8 cellular contexts compared by ENCODE assay signal in the genomic region with DNA sequence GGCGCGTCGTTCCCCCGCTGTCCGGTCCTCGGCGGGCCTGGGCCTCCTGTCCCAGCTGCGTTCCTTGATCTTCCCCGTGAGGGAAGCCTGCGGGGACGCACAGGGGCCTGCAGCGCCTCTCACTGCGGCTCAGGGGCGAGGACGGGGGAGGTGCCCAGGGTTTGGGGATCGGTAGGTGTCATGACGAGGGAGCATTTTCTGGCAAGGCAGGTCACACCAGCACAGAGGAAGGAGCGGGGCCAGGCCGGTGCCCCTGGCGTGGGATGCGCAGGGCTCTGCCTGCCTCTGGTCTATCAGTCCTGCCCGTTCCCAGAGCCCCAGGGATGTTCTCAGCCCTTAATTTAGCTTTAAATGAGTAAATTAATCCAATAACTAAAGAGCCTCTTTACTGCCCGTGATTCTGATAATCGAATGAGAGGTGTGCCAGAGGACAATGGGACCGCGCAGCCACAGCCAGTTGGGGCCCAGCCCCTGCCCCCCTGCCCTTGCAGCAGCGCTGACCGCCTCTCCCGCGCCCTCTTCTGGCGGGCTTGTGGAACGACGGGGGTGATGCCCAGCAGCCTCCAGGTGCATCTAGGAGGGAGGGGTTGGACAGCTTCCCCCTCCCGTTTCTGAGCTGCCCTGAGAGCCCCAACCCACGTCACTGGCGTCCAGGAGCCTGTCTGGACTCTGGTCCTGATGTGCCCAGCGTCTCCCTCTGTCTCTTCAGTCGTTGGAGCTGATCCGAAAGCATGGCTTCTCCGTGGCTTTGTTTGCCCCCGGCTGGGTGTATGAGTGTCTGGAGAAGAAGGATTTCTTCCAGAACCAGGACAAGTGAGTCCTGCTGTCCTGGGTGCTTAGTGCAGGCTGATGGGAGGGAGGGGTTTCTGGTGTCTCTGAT. TPM values are rescaled to one million over a fixed set of nuclear protein-coding genes. Genes with fewer than 3 reads are reported as not detected.
DNase-seq lines count a peak whose midpoint lies in the region; ATAC-seq and TF ChIP-seq lines count a peak whose summit lies in the region.

No MANE protein-coding gene starts in this region.

- H3K27me3 ChIP-seq in H7 (ENCODE audit: control insufficient read depth, insufficient read depth, low read length) (no peaks in the 10 kb centered on the region), adrenal gland (no peaks in the 10 kb centered on the region), iPS DF 6.9 (ENCODE audit: control insufficient read depth, insufficient read depth, low read length) (no peaks in the 10 kb centered on the region)

- in situ Hi-C loops in SK-MEL-5 (cut with HindIII; ENCODE audit: low pct_unique_long_range_greater_than_20kb, low sequenced_read_pairs): no loop called here

- no peaks in the 10 kb centered on the region for H3K4me1 ChIP-seq in adrenal gland (replicated peaks in 1 of 2)
- no peaks in the 10 kb centered on the region for H3K4me1 ChIP-seq in iPS DF 6.9 (ENCODE audit: control insufficient read depth, insufficient read depth, low read length)

- peaks cover 9% of the 10 kb centered on the region for H3K36me3 ChIP-seq in H7 (replicated peaks; ENCODE audit: control insufficient read depth, insufficient read depth, low read length)
- peaks cover 0 to 71% of the 10 kb centered on the region in 2 donors for H3K36me3 ChIP-seq in adrenal gland (replicated peaks in 1 of 2)
- H3K36me3 ChIP-seq in iPS DF 6.9 (ENCODE audit: control insufficient read depth, insufficient read depth, low read length): peaks cover 26% of the 10 kb centered on the region

- H3K27ac ChIP-seq in adrenal gland (peak overlapping the region in 1 of 5 donors; percentile 23), iPS DF 6.9 (ENCODE audit: low read length) (no peak overlapping the region)

- TF ChIP-seq CTCF in adrenal gland (IDR thresholded peaks at IDR 0.05): peak; percentile 67 to 82 (median 76)

- 62 to 83% (median 65%) methylated on average over 30 to 41 of the region's 41 CpGs for WGBS in adrenal gland, 4 donors
- no CpG with 5 or more reads among the region's 41 CpGs for WGBS in iPS DF 6.9 (ENCODE audit: insufficient coverage, insufficient read length)

- no peak for TF ChIP-seq POLR2A in adrenal gland (IDR thresholded peaks at IDR 0.05)

- DNase-seq in AML-193 (lab: John Stamatoyannopoulos, UW): peak; percentile 16 to 20
- DNase-seq in H7: peak; percentile 99
- peak; percentile 79 for DNase-seq in SK-MEL-5 (ENCODE audit: low read depth, low spot score)
- peak in 6 of 7 donors; percentile 48 to 88 (median 56) for DNase-seq in adrenal gland
- peak; percentile 35 for DNase-seq in iPS DF 6.9 (ENCODE audit: low read depth, low spot score)
- DNase-seq in stimulated activated CD4-positive, alpha-beta T cell treated with anti-CD3 and anti-CD28 coated beads, Interleukin-4, amount 100 ng/mL, for 24 hours: peak; percentile 55

- H3K9me3 ChIP-seq in adrenal gland (replicated peaks in 1 of 3) (no peaks in the 10 kb centered on the region), iPS DF 6.9 (ENCODE audit: control insufficient read depth, insufficient read depth, low read length) (no peaks in the 10 kb centered on the region)

- intact Hi-C loops in adrenal gland (cut with DNase I): loop anchor here in 1 of 2 donors (5.0 kb wide), 1 partner anchor 35 kb away; no protein-coding TSS in a partner anchor

- H3K4me3 ChIP-seq in H7 (ENCODE audit: insufficient read depth, low read depth, low read length) (no peak overlapping the region), adrenal gland (no peak overlapping the region), iPS DF 6.9 (ENCODE audit: low read length) (no peak overlapping the region)

- ATAC-seq in GM18511 (IDR thresholded peaks at IDR 0.05; ENCODE audit: unreplicated experiment) (no peak), GM18873 (IDR thresholded peaks at IDR 0.05; ENCODE audit: low FRiP score, unreplicated experiment) (no peak)

RNA-seq across cellular contexts. Expression of a gene that starts 7.9 kb away (rescaled TPM):
- 13.3 and 21.3 TPM in 2 replicates for total RNA-seq in H7 (2014; rRNA removed; shearing (Covaris generic))
- total RNA-seq in SK-MEL-5 (2014; rRNA removed; shearing (Covaris generic)): 12.4 and 17.4 TPM in 2 replicates
- polyA plus RNA-seq in SK-MEL-5 (2015; cell fraction: cytosol; rRNA removed): 17.4 and 27.5 TPM in 2 replicates
- polyA plus RNA-seq in SK-MEL-5 (2015; cell fraction: nucleus; rRNA removed): 712 and 792 TPM in 2 replicates
- total RNA-seq in adrenal gland: 10 to 100 TPM; 19.0 to 87.5 (median 31.1) TPM
- polyA plus RNA-seq in adrenal gland: 100 to 1,000 TPM in 1 of 3 donors, 10 to 100 TPM in 1, 1 to 10 TPM in 1; 8.6 to 155 (median 40.1) TPM

RNA-seq across cellular contexts. Expression of a gene that starts 58.6 kb away (rescaled TPM):
- 0.28 and 0.67 TPM in 2 replicates for total RNA-seq in H7 (2014; rRNA removed; shearing (Covaris generic))
- 15.7 and 15.8 TPM in 2 replicates for total RNA-seq in SK-MEL-5 (2014; rRNA removed; shearing (Covaris generic))
- 43.3 and 55.9 TPM in 2 replicates for polyA plus RNA-seq in SK-MEL-5 (2015; cell fraction: cytosol; rRNA removed)
- 2.9 and 3.5 TPM in 2 replicates for polyA plus RNA-seq in SK-MEL-5 (2015; cell fraction: nucleus; rRNA removed)
- 100 to 1,000 TPM in 6 of 8 donors, 10 to 100 TPM in 2; 74.6 to 175 (median 137) TPM for total RNA-seq in adrenal gland
- 100 to 1,000 TPM in 1 of 3 donors, 10 to 100 TPM in 2; 17.2 to 147 (median 74.4) TPM for polyA plus RNA-seq in adrenal gland

Comparison
In these comparisons a context has a peak if more than half of its experiments do, and no peak if none do; other contexts are left out.
1. DNase-seq: peak in every context shown above with its lines; median percentile 99 in H7; 79 in SK-MEL-5; 56 in adrenal gland; 55 in stimulated activated CD4-positive, alpha-beta T cell treated with anti-CD3 and anti-CD28 coated beads, Interleukin-4, amount 100 ng/mL, for 24 hours; 35 in iPS DF 6.9; 18 in AML-193.
2. RNA of a gene that starts 58.6 kb away (total RNA-seq): 74.6 to 175 TPM in adrenal gland and 15.7 to 15.8 TPM in SK-MEL-5; 0.28 to 0.67 TPM in H7; every median in the first group is over 10 times any median in the second.